8 cellular contexts compared by ENCODE assay signal in genomic region chr1:52055854-52056109, GRCh38. TPM values are rescaled to one million over a fixed set of nuclear protein-coding genes. Genes with fewer than 3 reads are reported as not detected.
DNase-seq lines count a peak whose midpoint lies in the region; ATAC-seq and TF ChIP-seq lines count a peak whose summit lies in the region.

No MANE protein-coding gene starts in this region.

- WGBS in right lobe of liver (ENCODE audit: insufficient coverage, low coverage, low lambda C conversion rate, missing lambda C conversion rate) = under 1% methylated on average over 6 of the region's 6 CpGs
- WGBS in thyroid gland, 2 donors = 0 to 2% methylated on average over 6 of the region's 6 CpGs

- no peaks in the 10 kb centered on the region for H3K27me3 Mint-ChIP-seq in activated CD8-positive, alpha-beta memory T cell treated with anti-CD3 and anti-CD28 coated beads, Interleukin-2, amount 10 ng/mL, durations not matched to agents 7 days and 5 days

- H3K4me3 ChIP-seq in ascending aorta (peak overlapping the region; percentile 84 to 90), right lobe of liver (peak overlapping the region; percentile 84 to 91 (median 88)), thyroid gland (replicated peaks in 1 of 3) (peak overlapping the region; percentile 28 to 96 (median 79))

- H3K27ac ChIP-seq in ascending aorta (peak overlapping the region; percentile 77 to 91), right lobe of liver (peak overlapping the region; percentile 86 to 92 (median 88)), thyroid gland (peak overlapping the region in 2 of 3 donors; percentile 74 to 96)

- peak overlapping the region; percentile 98 for H3K4me3 Mint-ChIP-seq in activated CD8-positive, alpha-beta memory T cell treated with anti-CD3 and anti-CD28 coated beads, Interleukin-2, amount 10 ng/mL, durations not matched to agents 7 days and 5 days

- TF ChIP-seq POLR2A in right lobe of liver (IDR thresholded peaks at IDR 0.05) (no peak), thyroid gland (IDR thresholded peaks at IDR 0.05) (no peak)

- peaks cover 52% of the 10 kb centered on the region for H3K4me1 Mint-ChIP-seq in activated CD8-positive, alpha-beta memory T cell treated with anti-CD3 and anti-CD28 coated beads, Interleukin-2, amount 10 ng/mL, durations not matched to agents 7 days and 5 days

- TF ChIP-seq CTCF in ascending aorta (IDR thresholded peaks at IDR 0.05) = no peak
- no peak for TF ChIP-seq CTCF in right lobe of liver (IDR thresholded peaks at IDR 0.05)
- TF ChIP-seq CTCF in thyroid gland (IDR thresholded peaks at IDR 0.05) = no peak

- no peak for DNase-seq in activated CD8-positive, alpha-beta memory T cell treated with anti-CD3 and anti-CD28 coated beads, Interleukin-2, amount 10 ng/mL, durations not matched to agents 7 days and 5 days
- DNase-seq in activated CD8-positive, alpha-beta memory T cell treated with anti-CD3 and anti-CD28 coated beads, Interleukin-2, amount 50 U/mL, for 48 hours = no peak
- DNase-seq in ascending aorta (ENCODE audit: low spot score in 2 of 2) = no peak
- DNase-seq in right lobe of liver = no peak
- no peak for DNase-seq in thyroid gland
- no peak for DNase-seq in NCI-H524 treated with DMSO at 0.1 percent for 48 hours (lab: John Stamatoyannopoulos, UW)
- DNase-seq in NCI-H2196 treated with DMSO at 0.1 percent for 48 hours (lab: John Stamatoyannopoulos, UW; ENCODE audit: unreplicated experiment) = no peak

- H3K36me3 Mint-ChIP-seq in activated CD8-positive, alpha-beta memory T cell treated with anti-CD3 and anti-CD28 coated beads, Interleukin-2, amount 10 ng/mL, durations not matched to agents 7 days and 5 days = peaks cover 27% of the 10 kb centered on the region

- no peaks in the 10 kb centered on the region for H3K27me3 ChIP-seq in ascending aorta
- no peaks in the 10 kb centered on the region for H3K27me3 ChIP-seq in right lobe of liver
- no peaks in the 10 kb centered on the region for H3K27me3 ChIP-seq in thyroid gland

- intact Hi-C loops in ascending aorta (cut with DNase I) = loop anchor here (1.0 to 10.0 kb wide), 8 partner anchors 22 to 1091 kb away; partner anchors contain the start of genes CC2D1B, EPS15, FAF1 and KTI12
- intact Hi-C loops in right lobe of liver (cut with DNase I) = no loop called here
- intact Hi-C loops in thyroid gland (cut with DNase I) = loop anchor here (10.0 kb wide), 1 partner anchor 309 kb away; the partner anchor contains the start of gene CC2D1B

- no peaks in the 10 kb centered on the region for H3K9me3 ChIP-seq in ascending aorta
- no peaks in the 10 kb centered on the region for H3K9me3 ChIP-seq in right lobe of liver
- H3K9me3 ChIP-seq in thyroid gland = no peaks in the 10 kb centered on the region

- H3K4me1 ChIP-seq in ascending aorta (peaks cover 3 to 17% of the 10 kb centered on the region in 2 donors), right lobe of liver (peaks cover 0 to 20% (median 7%) of the 10 kb centered on the region in 4 donors), thyroid gland (peaks cover 25 to 30% of the 10 kb centered on the region in 2 donors)

- H3K27ac Mint-ChIP-seq in activated CD8-positive, alpha-beta memory T cell treated with anti-CD3 and anti-CD28 coated beads, Interleukin-2, amount 10 ng/mL, durations not matched to agents 7 days and 5 days = peak overlapping the region; percentile 97

- no peaks in the 10 kb centered on the region for H3K9me3 Mint-ChIP-seq in activated CD8-positive, alpha-beta memory T cell treated with anti-CD3 and anti-CD28 coated beads, Interleukin-2, amount 10 ng/mL, durations not matched to agents 7 days and 5 days (ENCODE audit: low read depth)

- H3K36me3 ChIP-seq in ascending aorta (peaks cover 3 to 14% of the 10 kb centered on the region in 2 donors), right lobe of liver (peaks cover 0 to 7% (median 2%) of the 10 kb centered on the region in 4 donors), thyroid gland (peaks cover 4% of the 10 kb centered on the region in 2 donors)

- ATAC-seq in activated CD8-positive, alpha-beta memory T cell treated with anti-CD3 and anti-CD28 coated beads, Interleukin-2, amount 10 ng/mL, durations not matched to agents 7 days and 5 days = no peak
- ATAC-seq in right lobe of liver = no peak
- ATAC-seq in GM21825 (IDR thresholded peaks at IDR 0.05; ENCODE audit: unreplicated experiment) = no peak

- CTCF ChIA-PET in activated CD8-positive, alpha-beta memory T cell treated with anti-CD3 and anti-CD28 coated beads, Interleukin-2, amount 10 ng/mL, durations not matched to agents 7 days and 5 days (lab: Charles Lee) = no interaction called here

RNA-seq across cellular contexts. Expression of gene BTF3L4, which starts 0.3 kb away (rescaled TPM):
- 10 to 100 TPM; 25.6 to 31.5 TPM for total RNA-seq in activated CD8-positive, alpha-beta memory T cell treated with anti-CD3 and anti-CD28 coated beads, Interleukin-2, amount 10 ng/mL, durations not matched to agents 7 days and 5 days
- total RNA-seq in ascending aorta = 39.9 TPM
- 10 to 100 TPM; 11.9 to 26.2 (median 15.2) TPM for total RNA-seq in right lobe of liver
- total RNA-seq in thyroid gland = 10 to 100 TPM; 40.5 to 69.7 (median 54.5) TPM

RNA-seq across cellular contexts. Expression of gene TXNDC12, which starts 0.8 kb away (rescaled TPM):
- 10 to 100 TPM; 37.5 to 42.6 TPM for total RNA-seq in activated CD8-positive, alpha-beta memory T cell treated with anti-CD3 and anti-CD28 coated beads, Interleukin-2, amount 10 ng/mL, durations not matched to agents 7 days and 5 days
- total RNA-seq in ascending aorta (16.4 TPM), right lobe of liver (10 to 100 TPM; 26.8 to 40.8 (median 32.0) TPM), thyroid gland (10 to 100 TPM; 42.7 to 54.6 (median 48.7) TPM)

RNA-seq across cellular contexts. Expression of gene KTI12, which starts 22.2 kb away (rescaled TPM):
- total RNA-seq in activated CD8-positive, alpha-beta memory T cell treated with anti-CD3 and anti-CD28 coated beads, Interleukin-2, amount 10 ng/mL, durations not matched to agents 7 days and 5 days = 10 to 100 TPM; 15.0 to 18.0 TPM
- total RNA-seq in ascending aorta = 10.3 TPM
- total RNA-seq in right lobe of liver = 1 to 10 TPM; 2.9 to 7.5 (median 4.2) TPM
- total RNA-seq in thyroid gland = 10 to 100 TPM in 2 of 4 donors, 1 to 10 TPM in 2; 7.7 to 11.0 (median 10.1) TPM

Comparison
In these comparisons a context has a peak if more than half of its experiments do, and no peak if none do; other contexts are left out.
1. intact Hi-C loops: an anchor here in ascending aorta (1.0 to 10.0 kb wide) and thyroid gland (10.0 kb wide); none called in right lobe of liver.